22 cellular contexts compared by ENCODE assay signal in the genomic region with DNA sequence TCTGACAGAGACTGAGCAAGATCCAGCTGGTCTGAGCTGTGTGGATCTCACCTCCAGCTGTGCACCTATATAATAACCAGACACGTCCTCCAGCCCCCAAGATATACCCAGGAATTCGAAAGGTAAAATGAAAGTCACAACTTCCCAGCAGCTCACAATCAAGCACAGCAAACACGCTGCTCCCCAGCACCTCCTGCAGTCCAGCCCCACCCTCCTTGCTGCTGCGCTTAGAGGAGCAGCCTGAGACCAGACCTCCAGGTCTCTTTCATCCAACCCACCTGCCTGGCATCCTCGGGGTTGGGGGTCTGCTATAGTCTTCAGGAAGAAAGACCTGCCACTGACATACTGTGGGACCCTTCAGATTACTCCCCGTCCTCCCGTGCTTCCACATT. TPM values are rescaled to one million over a fixed set of nuclear protein-coding genes. Genes with fewer than 3 reads are reported as not detected.
DNase-seq lines count a peak whose midpoint lies in the region; ATAC-seq and TF ChIP-seq lines count a peak whose summit lies in the region.
"Had no signal": no experiment of that assay in that cellular context is flagged by ENCODE, and none has a peak within 500 bp of the region (broad histone marks: within the 10 kb centered on the region; RNA-seq: fewer than 3 reads in every experiment).

No MANE protein-coding gene starts in this region.

- H3K4me1 Mint-ChIP-seq in activated CD4-positive, alpha-beta T cell treated with anti-CD3 and anti-CD28 coated beads, Interleukin-2, amount 10 ng/mL, durations not matched to agents 24 days and 14 days: peaks cover 4% of the 10 kb centered on the region
- no peaks in the 10 kb centered on the region for H3K4me1 Mint-ChIP-seq in CD8-positive, alpha-beta T cell (ENCODE audit: low read depth)

- no peaks in the 10 kb centered on the region for H3K9me3 ChIP-seq in iPS-15b (ENCODE audit: control insufficient read depth, insufficient read depth, low read length)
- H3K9me3 ChIP-seq in prostate gland: no peaks in the 10 kb centered on the region
- H3K9me3 ChIP-seq in CD8-positive, alpha-beta T cell (ENCODE audit: low read length): no peaks in the 10 kb centered on the region
- H3K9me3 ChIP-seq: sigmoid colon, SK-N-SH had no signal

- H3K4me3 ChIP-seq in iPS-15b (ENCODE audit: low read depth, low read length): peak overlapping the region; percentile 3
- H3K4me3 ChIP-seq in prostate gland: no peak overlapping the region
- no peak overlapping the region for H3K4me3 ChIP-seq in CD8-positive, alpha-beta T cell (ENCODE audit: low read depth, low read length)
- H3K4me3 ChIP-seq: BLaER1, sigmoid colon had no signal

- H3K4me1 ChIP-seq in iPS-15b (ENCODE audit: control insufficient read depth, insufficient read depth, low read length) (no peaks in the 10 kb centered on the region), prostate gland (replicated peaks) (peaks cover 8% of the 10 kb centered on the region)
- no peaks in the 10 kb centered on the region for H3K4me1 ChIP-seq in CD8-positive, alpha-beta T cell (ENCODE audit: insufficient read depth, low read length)

- DNase-seq in activated CD4-positive, alpha-beta T cell treated with anti-CD3 and anti-CD28 coated beads, Interleukin-2, amount 10 ng/mL, durations not matched to agents 24 days and 14 days: no peak
- DNase-seq in activated CD4-positive, alpha-beta T cell treated with anti-CD3 and anti-CD28 coated beads for 1 hour: no peak
- no peak for DNase-seq in prostate gland (ENCODE audit: low spot score)
- no peak for DNase-seq in GOT3 (lab: John Stamatoyannopoulos, UW)
- no peak for DNase-seq in CD8-positive, alpha-beta T cell
- DNase-seq: activated CD4-positive, alpha-beta T cell treated with anti-CD3 and anti-CD28 coated beads, Interleukin-2, amount 50 U/mL, for 1 hour; activated naive CD4-positive, alpha-beta T cell treated with anti-CD3 and anti-CD28 coated beads, Interleukin-2, amount 10 ng/mL, durations not matched to agents 7 days and 5 days; dermis blood vessel endothelial cell; foreskin melanocyte; Kasumi-1; left ventricle myocardium superior; NCI-H1105; NCI-H524; RPMI8226; sigmoid colon; SK-N-SH; stimulated activated naive CD8-positive, alpha-beta T cell treated with anti-CD3 and anti-CD28 coated beads, Interleukin-15, amount 100 ng/mL, for 72 hours had no signal

- TF ChIP-seq POLR2A in prostate gland (IDR thresholded peaks at IDR 0.05): no peak

- CTCF ChIA-PET in CD8-positive, alpha-beta T cell (lab: Charles Lee): interaction anchor here (0.8 to 1.3 kb wide), 3 partner anchors 10 to 282 kb away, joined by 3 to 4 read pairs (median 4); no protein-coding TSS in a partner anchor

- no peak for ATAC-seq in HG03159 (IDR thresholded peaks at IDR 0.05; ENCODE audit: unreplicated experiment)
- ATAC-seq in CD8-positive, alpha-beta T cell: no peak
- ATAC-seq: left ventricle myocardium superior; stimulated activated naive CD8-positive, alpha-beta T cell treated with anti-CD3 and anti-CD28 coated beads, Interleukin-15, amount 100 ng/mL, for 72 hours had no signal

- no peak overlapping the region for H3K9ac ChIP-seq in iPS-15b (ENCODE audit: low read depth, low read length)
- H3K9ac ChIP-seq: BLaER1, SK-N-SH had no signal

- POLR2A ChIA-PET in CD8-positive, alpha-beta T cell (lab: Charles Lee): no interaction called here

- H3K9me3 Mint-ChIP-seq in activated CD4-positive, alpha-beta T cell treated with anti-CD3 and anti-CD28 coated beads, Interleukin-2, amount 10 ng/mL, durations not matched to agents 24 days and 14 days: peaks cover 4% of the 10 kb centered on the region
- peaks cover 4% of the 10 kb centered on the region for H3K9me3 Mint-ChIP-seq in CD8-positive, alpha-beta T cell

- TF ChIP-seq CTCF in VCaP (conservative IDR thresholded peaks at IDR 0.05): no peak
- no peak for TF ChIP-seq CTCF in prostate gland (IDR thresholded peaks at IDR 0.05)
- no peak for TF ChIP-seq CTCF in CD8-positive, alpha-beta T cell (IDR thresholded peaks at IDR 0.05)

- peaks cover 3% of the 10 kb centered on the region for H3K36me3 Mint-ChIP-seq in activated CD4-positive, alpha-beta T cell treated with anti-CD3 and anti-CD28 coated beads, Interleukin-2, amount 10 ng/mL, durations not matched to agents 24 days and 14 days (ENCODE audit: low read depth)
- H3K36me3 Mint-ChIP-seq in CD8-positive, alpha-beta T cell: no peaks in the 10 kb centered on the region
- H3K36me3 Mint-ChIP-seq: activated naive CD4-positive, alpha-beta T cell treated with anti-CD3 and anti-CD28 coated beads, Interleukin-2, amount 10 ng/mL, durations not matched to agents 7 days and 5 days had no signal

- H3K27me3 ChIP-seq in iPS-15b (ENCODE audit: control insufficient read depth, insufficient read depth, low read length) (no peaks in the 10 kb centered on the region), prostate gland (replicated peaks; ENCODE audit: insufficient read depth) (no peaks in the 10 kb centered on the region)
- H3K27me3 ChIP-seq in CD8-positive, alpha-beta T cell (ENCODE audit: insufficient read depth, low read length): no peaks in the 10 kb centered on the region
- H3K27me3 ChIP-seq: BLaER1, sigmoid colon had no signal

- peak overlapping the region; percentile 98 for H3K27ac ChIP-seq in VCaP
- peak overlapping the region; percentile 19 to 66 for H3K27ac ChIP-seq in prostate gland
- no peak overlapping the region for H3K27ac ChIP-seq in CD8-positive, alpha-beta T cell (ENCODE audit: low read depth, low read length)
- H3K27ac ChIP-seq: BLaER1, sigmoid colon had no signal

- 73% methylated on average over 7 of the region's 7 CpGs for WGBS in prostate gland

- H3K36me3 ChIP-seq in iPS-15b (ENCODE audit: control insufficient read depth, insufficient read depth, low read length) (no peaks in the 10 kb centered on the region), prostate gland (no peaks in the 10 kb centered on the region)
- no peaks in the 10 kb centered on the region for H3K36me3 ChIP-seq in CD8-positive, alpha-beta T cell (ENCODE audit: insufficient read depth, low read length)
- H3K36me3 ChIP-seq: BLaER1, sigmoid colon had no signal

- H3K4me3 Mint-ChIP-seq in activated CD4-positive, alpha-beta T cell treated with anti-CD3 and anti-CD28 coated beads, Interleukin-2, amount 10 ng/mL, durations not matched to agents 24 days and 14 days: peak overlapping the region; percentile 24
- no peak overlapping the region for H3K4me3 Mint-ChIP-seq in CD8-positive, alpha-beta T cell
- H3K4me3 Mint-ChIP-seq: activated naive CD4-positive, alpha-beta T cell treated with anti-CD3 and anti-CD28 coated beads, Interleukin-2, amount 10 ng/mL, durations not matched to agents 7 days and 5 days; stimulated activated naive CD8-positive, alpha-beta T cell treated with anti-CD3 and anti-CD28 coated beads, Interleukin-15, amount 100 ng/mL, for 72 hours had no signal

- intact Hi-C loops in activated CD4-positive, alpha-beta T cell treated with anti-CD3 and anti-CD28 coated beads, Interleukin-2, amount 10 ng/mL, durations not matched to agents 24 days and 14 days (cut with micrococcal nuclease): no loop called here
- intact Hi-C loops in prostate gland (cut with DNase I): no loop called here
- intact Hi-C loops in CD8-positive, alpha-beta T cell (cut with DNase I, micrococcal nuclease): no loop called here

- peaks cover 14% of the 10 kb centered on the region for H3K27me3 Mint-ChIP-seq in activated CD4-positive, alpha-beta T cell treated with anti-CD3 and anti-CD28 coated beads, Interleukin-2, amount 10 ng/mL, durations not matched to agents 24 days and 14 days
- H3K27me3 Mint-ChIP-seq in CD8-positive, alpha-beta T cell (ENCODE audit: low read depth): peaks cover 14% of the 10 kb centered on the region

- H3K27ac Mint-ChIP-seq in activated CD4-positive, alpha-beta T cell treated with anti-CD3 and anti-CD28 coated beads, Interleukin-2, amount 10 ng/mL, durations not matched to agents 24 days and 14 days: no peak overlapping the region
- no peak overlapping the region for H3K27ac Mint-ChIP-seq in CD8-positive, alpha-beta T cell
- H3K27ac Mint-ChIP-seq: activated naive CD4-positive, alpha-beta T cell treated with anti-CD3 and anti-CD28 coated beads, Interleukin-2, amount 10 ng/mL, durations not matched to agents 7 days and 5 days had no signal

RNA-seq across cellular contexts. Expression of a gene that starts 3.0 kb away (rescaled TPM):
- 0.17 TPM in 1 of 2 replicates, not detected in the other for total RNA-seq in activated CD4-positive, alpha-beta T cell treated with anti-CD3 and anti-CD28 coated beads, Interleukin-2, amount 10 ng/mL, durations not matched to agents 24 days and 14 days
- total RNA-seq in prostate gland: 10 to 100 TPM; 13.6 to 25.5 TPM
- total RNA-seq in CD8-positive, alpha-beta T cell: not detected
- total RNA-seq: osteocyte had no signal

RNA-seq across cellular contexts. Expression of a gene that starts 34.7 kb away (rescaled TPM):
- total RNA-seq in activated CD4-positive, alpha-beta T cell treated with anti-CD3 and anti-CD28 coated beads, Interleukin-2, amount 10 ng/mL, durations not matched to agents 24 days and 14 days: 52.0 and 58.6 TPM in 2 replicates
- total RNA-seq in prostate gland: 10 to 100 TPM; 35.2 to 64.1 TPM
- total RNA-seq in CD8-positive, alpha-beta T cell: 10 to 100 TPM; 17.4 to 18.2 TPM

RNA-seq across cellular contexts. Expression of a gene that starts 44.1 kb away (rescaled TPM):
- total RNA-seq in activated CD4-positive, alpha-beta T cell treated with anti-CD3 and anti-CD28 coated beads, Interleukin-2, amount 10 ng/mL, durations not matched to agents 24 days and 14 days: 42.2 and 44.8 TPM in 2 replicates
- 10 to 100 TPM; 18.8 to 32.2 TPM for total RNA-seq in prostate gland
- 100 to 1,000 TPM; 257 to 259 TPM for total RNA-seq in CD8-positive, alpha-beta T cell

RNA-seq across cellular contexts. Expression of a gene that starts 48.3 kb away (rescaled TPM):
- total RNA-seq in activated CD4-positive, alpha-beta T cell treated with anti-CD3 and anti-CD28 coated beads, Interleukin-2, amount 10 ng/mL, durations not matched to agents 24 days and 14 days: 36.2 and 37.3 TPM in 2 replicates
- 10 to 100 TPM; 19.6 to 22.9 TPM for total RNA-seq in prostate gland
- 1 to 10 TPM; 5.0 to 5.3 TPM for total RNA-seq in CD8-positive, alpha-beta T cell

Comparison
In these comparisons a context has a peak if more than half of its experiments do, and no peak if none do; other contexts are left out.
1. RNA of a gene that starts 3.0 kb away (total RNA-seq): 13.6 to 25.5 TPM in prostate gland; not detected in CD8-positive, alpha-beta T cell and 0.17 TPM in activated CD4-positive, alpha-beta T cell treated with anti-CD3 and anti-CD28 coated beads, Interleukin-2, amount 10 ng/mL, durations not matched to agents 24 days and 14 days; every median in the first group is over 10 times any median in the second.